In the genomic region with DNA sequence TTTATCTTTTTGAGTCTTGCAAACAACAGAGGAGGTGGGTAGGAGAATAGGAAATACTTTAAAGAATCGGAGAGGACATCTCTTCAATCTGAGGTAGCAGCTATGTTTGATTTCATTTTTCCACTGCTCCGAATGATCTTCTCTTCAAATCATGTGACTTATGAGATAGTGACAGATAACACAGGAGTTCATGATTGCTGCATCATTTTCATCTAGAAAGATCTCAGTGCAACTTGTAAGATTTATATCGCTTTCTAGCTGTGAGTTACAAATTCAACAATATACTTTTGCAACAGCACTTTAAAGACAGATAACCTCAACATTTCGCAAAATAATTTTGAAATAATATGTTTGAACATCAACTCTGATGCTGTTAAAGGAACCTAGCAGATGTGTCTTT, we compare ENCODE assay signal across 16 cellular contexts.
A peak's percentile ranks its signal among the peaks of the same experiment; 100 is the strongest.
DNase-seq lines count a peak whose midpoint lies in the region; ATAC-seq lines count a peak whose summit lies in the region.
"Had no signal": no experiment of that assay in that cellular context is flagged by ENCODE, and none has a peak within 500 bp of the region (broad histone marks: within the 10 kb centered on the region; RNA-seq: fewer than 3 reads in every experiment).

No MANE protein-coding gene starts in this region.

- no peaks in the 10 kb centered on the region for H3K36me3 Mint-ChIP-seq in activated CD4-positive, alpha-beta T cell treated with anti-CD3 and anti-CD28 coated beads, Interleukin-2, amount 10 ng/mL, durations not matched to agents 24 days and 14 days (ENCODE audit: low read depth)
- no peaks in the 10 kb centered on the region for H3K36me3 Mint-ChIP-seq in CD8-positive, alpha-beta memory T cell
- no peaks in the 10 kb centered on the region for H3K36me3 Mint-ChIP-seq in activated T-helper 17 cell treated with anti-CD3 and anti-CD28 coated beads, Interleukin-2, amount 50 U/mL, for 72 hours (ENCODE audit: low read depth)
- no peaks in the 10 kb centered on the region for H3K36me3 Mint-ChIP-seq in naive thymus-derived CD8-positive, alpha-beta T cell

- no peaks in the 10 kb centered on the region for H3K9me3 ChIP-seq in CD8-positive, alpha-beta memory T cell (ENCODE audit: low read length)
- H3K9me3 ChIP-seq: A549 had no signal

- DNase-seq in activated CD4-positive, alpha-beta T cell treated with anti-CD3 and anti-CD28 coated beads, Interleukin-2, amount 10 ng/mL, durations not matched to agents 24 days and 14 days = peak; percentile 45
- DNase-seq in activated CD4-positive, alpha-beta T cell treated with anti-CD3 and anti-CD28 coated beads for 4 hours = no peak
- peak in 1 of 5 donors; percentile 11 for DNase-seq in CD8-positive, alpha-beta memory T cell
- DNase-seq in naive thymus-derived CD8-positive, alpha-beta T cell = no peak
- DNase-seq in SHP77 treated with DMSO at 0.1 percent for 48 hours (lab: John Stamatoyannopoulos, UW) = no peak
- DNase-seq in NCI-H1417 (lab: John Stamatoyannopoulos, UW) = no peak
- no peak for DNase-seq in effector CD4-positive, alpha-beta T cell
- DNase-seq: DMS79 treated with DMSO at 0.1 percent for 48 hours, GDM1, GOT3, NCI-H1092, NCI-H1694, NCI-H2107, NCI-H69 had no signal

- H3K36me3 ChIP-seq in CD8-positive, alpha-beta memory T cell (ENCODE audit: insufficient read depth, low read length) = no peaks in the 10 kb centered on the region

- no peaks in the 10 kb centered on the region for H3K27me3 ChIP-seq in CD8-positive, alpha-beta memory T cell (ENCODE audit: insufficient read depth, low read length, poor library complexity, severe bottlenecking)

- no peak for ATAC-seq in activated T-helper 17 cell treated with anti-CD3 and anti-CD28 coated beads, Interleukin-2, amount 50 U/mL, for 72 hours (replicated peaks)
- ATAC-seq in naive thymus-derived CD8-positive, alpha-beta T cell = no peak
- ATAC-seq: A549 had no signal

- H3K4me3 ChIP-seq in CD8-positive, alpha-beta memory T cell (ENCODE audit: low read length) = no peak overlapping the region
- H3K4me3 ChIP-seq: A549 had no signal

- intact Hi-C loops in activated CD4-positive, alpha-beta T cell treated with anti-CD3 and anti-CD28 coated beads, Interleukin-2, amount 10 ng/mL, durations not matched to agents 24 days and 14 days (cut with micrococcal nuclease) = no loop called here

- peak overlapping the region; percentile 36 for H3K27ac Mint-ChIP-seq in activated CD4-positive, alpha-beta T cell treated with anti-CD3 and anti-CD28 coated beads, Interleukin-2, amount 10 ng/mL, durations not matched to agents 24 days and 14 days
- peak overlapping the region; percentile 14 to 95 (median 58) for H3K27ac Mint-ChIP-seq in CD8-positive, alpha-beta memory T cell
- H3K27ac Mint-ChIP-seq in activated T-helper 17 cell treated with anti-CD3 and anti-CD28 coated beads, Interleukin-2, amount 50 U/mL, for 72 hours = peak overlapping the region; percentile 75
- peak overlapping the region in 7 of 10 donors; percentile 21 to 86 (median 74) for H3K27ac Mint-ChIP-seq in naive thymus-derived CD8-positive, alpha-beta T cell

- H3K4me1 Mint-ChIP-seq in activated CD4-positive, alpha-beta T cell treated with anti-CD3 and anti-CD28 coated beads, Interleukin-2, amount 10 ng/mL, durations not matched to agents 24 days and 14 days = peaks cover 57% of the 10 kb centered on the region
- peaks cover 49 to 73% (median 58%) of the 10 kb centered on the region in 3 donors for H3K4me1 Mint-ChIP-seq in CD8-positive, alpha-beta memory T cell
- H3K4me1 Mint-ChIP-seq in activated T-helper 17 cell treated with anti-CD3 and anti-CD28 coated beads, Interleukin-2, amount 50 U/mL, for 72 hours = peaks cover 42% of the 10 kb centered on the region
- H3K4me1 Mint-ChIP-seq in naive thymus-derived CD8-positive, alpha-beta T cell = peaks cover 15 to 56% (median 52%) of the 10 kb centered on the region in 4 donors

- peaks cover 3% of the 10 kb centered on the region for H3K9me3 Mint-ChIP-seq in activated CD4-positive, alpha-beta T cell treated with anti-CD3 and anti-CD28 coated beads, Interleukin-2, amount 10 ng/mL, durations not matched to agents 24 days and 14 days
- no peaks in the 10 kb centered on the region for H3K9me3 Mint-ChIP-seq in CD8-positive, alpha-beta memory T cell
- H3K9me3 Mint-ChIP-seq in activated T-helper 17 cell treated with anti-CD3 and anti-CD28 coated beads, Interleukin-2, amount 50 U/mL, for 72 hours = no peaks in the 10 kb centered on the region
- no peaks in the 10 kb centered on the region for H3K9me3 Mint-ChIP-seq in naive thymus-derived CD8-positive, alpha-beta T cell

- no peak overlapping the region for H3K4me3 Mint-ChIP-seq in activated CD4-positive, alpha-beta T cell treated with anti-CD3 and anti-CD28 coated beads, Interleukin-2, amount 10 ng/mL, durations not matched to agents 24 days and 14 days
- peak overlapping the region; percentile 8 to 57 (median 39) for H3K4me3 Mint-ChIP-seq in CD8-positive, alpha-beta memory T cell
- peak overlapping the region; percentile 47 for H3K4me3 Mint-ChIP-seq in activated T-helper 17 cell treated with anti-CD3 and anti-CD28 coated beads, Interleukin-2, amount 50 U/mL, for 72 hours
- peak overlapping the region in 4 of 10 donors; percentile 8 to 39 (median 33) for H3K4me3 Mint-ChIP-seq in naive thymus-derived CD8-positive, alpha-beta T cell

- CTCF ChIA-PET in CD8-positive, alpha-beta memory T cell (lab: Charles Lee) = interaction anchor here (1.1 to 1.4 kb wide), 7 partner anchors 10 to 294 kb away, joined by 3 to 4 read pairs (median 3); no protein-coding TSS in a partner anchor

- H3K4me1 ChIP-seq in CD8-positive, alpha-beta memory T cell (ENCODE audit: insufficient read depth, low read length) = peaks cover 61% of the 10 kb centered on the region

- H3K27me3 Mint-ChIP-seq in activated CD4-positive, alpha-beta T cell treated with anti-CD3 and anti-CD28 coated beads, Interleukin-2, amount 10 ng/mL, durations not matched to agents 24 days and 14 days = no peaks in the 10 kb centered on the region
- H3K27me3 Mint-ChIP-seq in CD8-positive, alpha-beta memory T cell = no peaks in the 10 kb centered on the region
- H3K27me3 Mint-ChIP-seq in activated T-helper 17 cell treated with anti-CD3 and anti-CD28 coated beads, Interleukin-2, amount 50 U/mL, for 72 hours = no peaks in the 10 kb centered on the region
- H3K27me3 Mint-ChIP-seq in naive thymus-derived CD8-positive, alpha-beta T cell = no peaks in the 10 kb centered on the region

- POLR2A ChIA-PET in CD8-positive, alpha-beta memory T cell (lab: Charles Lee) = no interaction called here
- POLR2A ChIA-PET in naive thymus-derived CD8-positive, alpha-beta T cell (lab: Charles Lee) = interaction anchor here (1.1 kb wide), 1 partner anchor 239 kb away, joined by 5 read pairs; no protein-coding TSS in a partner anchor

- H3K27ac ChIP-seq in CD8-positive, alpha-beta memory T cell (ENCODE audit: low read depth, low read length) = no peak overlapping the region
